Comparison of ENCODE assay signal across 8 cellular contexts in genomic region chr19:50803633-50804419, GRCh38. TPM values are rescaled to one million over a fixed set of nuclear protein-coding genes. Genes with fewer than 3 reads are reported as not detected.
DNase-seq lines count a peak whose midpoint lies in the region; ATAC-seq and FAIRE-seq lines count a peak whose summit lies in the region.

No MANE protein-coding gene starts in this region.

- ATAC-seq in HG03025 (IDR thresholded peaks at IDR 0.05; ENCODE audit: low FRiP score, unreplicated experiment), result peak; percentile 23
- ATAC-seq in T-cell (replicated peaks in 1 of 4), result peak; percentile 2 to 13 (median 6)
- ATAC-seq in GM18517 (IDR thresholded peaks at IDR 0.05; ENCODE audit: unreplicated experiment), result no peak

- CTCF ChIA-PET in T-cell (lab: Charles Lee), result no interaction called here

- H3K4me3 Mint-ChIP-seq in T-cell, result peak overlapping the region; percentile 92 to 97 (median 97)

- no peaks in the 10 kb centered on the region for H3K9me3 Mint-ChIP-seq in T-cell

- H3K36me3 ChIP-seq in duodenal mucosa (ENCODE audit: control insufficient read depth in 1 of 2, insufficient read depth in 2 of 2, low read length in 2 of 2) (peaks cover 6 to 19% of the 10 kb centered on the region in 2 donors), mucosa of rectum (ENCODE audit: control insufficient read depth in 2 of 2, insufficient read depth in 2 of 2, low read length in 2 of 2) (peaks cover 7 to 12% of the 10 kb centered on the region in 2 donors)

- H3K4me1 ChIP-seq in duodenal mucosa (ENCODE audit: control insufficient read depth in 1 of 2, insufficient read depth in 2 of 2, low read length in 2 of 2) (peaks cover 12 to 16% of the 10 kb centered on the region in 2 donors), mucosa of rectum (ENCODE audit: control insufficient read depth in 2 of 2, insufficient read depth in 2 of 2, low read length in 2 of 2) (peaks cover 9 to 19% of the 10 kb centered on the region in 2 donors)

- H3K4me1 Mint-ChIP-seq in T-cell, result peaks cover 39 to 48% (median 48%) of the 10 kb centered on the region in 3 donors

- H3K27me3 Mint-ChIP-seq in T-cell, result no peaks in the 10 kb centered on the region

- DNase-seq in GM03348 (ENCODE audit: low spot score) (peak; percentile 46), T-cell (peak in 4 of 34 experiments; percentile 12 to 23 (median 16)), urothelium cell line (ENCODE audit: low spot score) (peak; percentile 49), kidney glomerular epithelial cell (lab: John Stamatoyannopoulos, UW) (no peak)

- H3K27me3 ChIP-seq in duodenal mucosa (ENCODE audit: control insufficient read depth in 1 of 2, insufficient read depth in 2 of 2, low read length in 2 of 2) (no peaks in the 10 kb centered on the region), mucosa of rectum (ENCODE audit: control insufficient read depth in 2 of 2, insufficient read depth in 2 of 2, low read length in 2 of 2) (no peaks in the 10 kb centered on the region)

- peak overlapping the region; percentile 94 to 97 for H3K4me3 ChIP-seq in duodenal mucosa (ENCODE audit: low read depth in 1 of 2, low read length in 2 of 2)
- peak overlapping the region; percentile 83 to 95 for H3K4me3 ChIP-seq in mucosa of rectum (ENCODE audit: low read length in 2 of 2)

- H3K9ac ChIP-seq in duodenal mucosa (ENCODE audit: low read depth in 1 of 2, low read length in 2 of 2) (peak overlapping the region; percentile 84 to 96), mucosa of rectum (ENCODE audit: low read depth in 1 of 2, low read length in 2 of 2) (peak overlapping the region; percentile 83 to 94)

- H3K9me3 ChIP-seq in duodenal mucosa (ENCODE audit: control insufficient read depth in 1 of 2, low read length in 2 of 2) (no peaks in the 10 kb centered on the region), mucosa of rectum (ENCODE audit: control insufficient read depth in 2 of 2, low read length in 2 of 2) (no peaks in the 10 kb centered on the region)

- POLR2A ChIA-PET in T-cell (lab: Charles Lee), result no interaction called here

- H3K36me3 Mint-ChIP-seq in T-cell, result peaks cover 9% of the 10 kb centered on the region

- H3K27ac ChIP-seq in duodenal mucosa (ENCODE audit: low read depth, low read length) (peak overlapping the region; percentile 84), mucosa of rectum (ENCODE audit: low read depth in 2 of 2, low read length in 2 of 2) (peak overlapping the region; percentile 96 to 98)

- FAIRE-seq in urothelium cell line (lab: Jason Lieb, UNC), result no peak

- peak overlapping the region; percentile 100 for H3K27ac Mint-ChIP-seq in T-cell

RNA-seq across cellular contexts. Expression of gene ACP4, which starts 13.6 kb away (rescaled TPM):
- total RNA-seq in T-cell, result not detected

RNA-seq across cellular contexts. Expression of gene KLK1, which starts 19.8 kb away (rescaled TPM):
- under 1 TPM in 3 of 5 donors, not detected in 2; 0.59 to 0.96 (median 0.60) TPM for total RNA-seq in T-cell

RNA-seq across cellular contexts. Expression of gene KLK15, which starts 29.5 kb away (rescaled TPM):
- not detected for total RNA-seq in T-cell

RNA-seq across cellular contexts. Expression of gene GPR32, which starts 33.6 kb away (rescaled TPM):
- not detected for total RNA-seq in T-cell

RNA-seq across cellular contexts. Expression of gene KLK3, which starts 50.9 kb away (rescaled TPM):
- not detected for total RNA-seq in T-cell
